1 cellular context compared by ENCODE assay signal in genomic region chr1:154970631-154971340, GRCh38.
TF ChIP-seq lines count a peak whose summit lies in the region.

A gene with protein sequence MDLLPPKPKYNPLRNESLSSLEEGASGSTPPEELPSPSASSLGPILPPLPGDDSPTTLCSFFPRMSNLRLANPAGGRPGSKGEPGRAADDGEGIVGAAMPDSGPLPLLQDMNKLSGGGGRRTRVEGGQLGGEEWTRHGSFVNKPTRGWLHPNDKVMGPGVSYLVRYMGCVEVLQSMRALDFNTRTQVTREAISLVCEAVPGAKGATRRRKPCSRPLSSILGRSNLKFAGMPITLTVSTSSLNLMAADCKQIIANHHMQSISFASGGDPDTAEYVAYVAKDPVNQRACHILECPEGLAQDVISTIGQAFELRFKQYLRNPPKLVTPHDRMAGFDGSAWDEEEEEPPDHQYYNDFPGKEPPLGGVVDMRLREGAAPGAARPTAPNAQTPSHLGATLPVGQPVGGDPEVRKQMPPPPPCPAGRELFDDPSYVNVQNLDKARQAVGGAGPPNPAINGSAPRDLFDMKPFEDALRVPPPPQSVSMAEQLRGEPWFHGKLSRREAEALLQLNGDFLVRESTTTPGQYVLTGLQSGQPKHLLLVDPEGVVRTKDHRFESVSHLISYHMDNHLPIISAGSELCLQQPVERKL (minus strand): TSS chr1:154970747. CDS start chr1:154970526, 221 bp downstream.

TF ChIP-seq in K562, 482 proteins besides CTCF, POLR2A, EP300 and RAD21 (continued from another document and continues in another):
- no peak for TF ChIP-seq HBP1 (CRISPR knock-in tag; IDR thresholded peaks at IDR 0.05)
- TF ChIP-seq, protein P1, sequence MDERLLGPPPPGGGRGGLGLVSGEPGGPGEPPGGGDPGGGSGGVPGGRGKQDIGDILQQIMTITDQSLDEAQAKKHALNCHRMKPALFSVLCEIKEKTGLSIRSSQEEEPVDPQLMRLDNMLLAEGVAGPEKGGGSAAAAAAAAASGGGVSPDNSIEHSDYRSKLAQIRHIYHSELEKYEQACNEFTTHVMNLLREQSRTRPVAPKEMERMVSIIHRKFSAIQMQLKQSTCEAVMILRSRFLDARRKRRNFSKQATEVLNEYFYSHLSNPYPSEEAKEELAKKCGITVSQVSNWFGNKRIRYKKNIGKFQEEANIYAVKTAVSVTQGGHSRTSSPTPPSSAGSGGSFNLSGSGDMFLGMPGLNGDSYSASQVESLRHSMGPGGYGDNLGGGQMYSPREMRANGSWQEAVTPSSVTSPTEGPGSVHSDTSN (CRISPR knock-in tag; IDR thresholded peaks at IDR 0.05; ENCODE audit: low read depth): no peak
- TF ChIP-seq, protein P1 (tag; conservative IDR thresholded peaks at IDR 0.05; ENCODE audit: low read depth): no peak
- no peak for TF ChIP-seq NFIX (CRISPR knock-in tag; IDR thresholded peaks at IDR 0.05; ENCODE audit: low read depth)
- TF ChIP-seq ZC3H4 (CRISPR knock-in tag; IDR thresholded peaks at IDR 0.05; ENCODE audit: borderline replicate concordance): no peak
- TF ChIP-seq POLR2G (IDR thresholded peaks at IDR 0.05; ENCODE audit: low read depth, low read length): peak; percentile 82
- TF ChIP-seq GTF2A2 (tag; IDR thresholded peaks at IDR 0.05): no peak
- TF ChIP-seq, protein P2, sequence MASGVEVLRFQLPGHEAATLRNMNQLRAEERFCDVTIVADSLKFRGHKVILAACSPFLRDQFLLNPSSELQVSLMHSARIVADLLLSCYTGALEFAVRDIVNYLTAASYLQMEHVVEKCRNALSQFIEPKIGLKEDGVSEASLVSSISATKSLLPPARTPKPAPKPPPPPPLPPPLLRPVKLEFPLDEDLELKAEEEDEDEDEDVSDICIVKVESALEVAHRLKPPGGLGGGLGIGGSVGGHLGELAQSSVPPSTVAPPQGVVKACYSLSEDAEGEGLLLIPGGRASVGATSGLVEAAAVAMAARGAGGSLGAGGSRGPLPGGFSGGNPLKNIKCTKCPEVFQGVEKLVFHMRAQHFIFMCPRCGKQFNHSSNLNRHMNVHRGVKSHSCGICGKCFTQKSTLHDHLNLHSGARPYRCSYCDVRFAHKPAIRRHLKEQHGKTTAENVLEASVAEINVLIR (CRISPR knock-in tag; IDR thresholded peaks at IDR 0.05): no peak
- no peak for TF ChIP-seq ZNF408 (CRISPR knock-in tag; IDR thresholded peaks at IDR 0.05; ENCODE audit: low read depth)
- no peak for TF ChIP-seq STAT5B (CRISPR knock-in tag; IDR thresholded peaks at IDR 0.05)
- no peak for TF ChIP-seq AFF4 (CRISPR knock-in tag; IDR thresholded peaks at IDR 0.05)
- TF ChIP-seq ZNF449 (CRISPR knock-in tag; IDR thresholded peaks at IDR 0.05): no peak
- no peak for TF ChIP-seq GTF2E2 (tag; IDR thresholded peaks at IDR 0.05)
- TF ChIP-seq CTBP1 (IDR thresholded peaks at IDR 0.05; ENCODE audit: borderline replicate concordance): peak; percentile 32; the same call in 1 of the 2 replicates
- no peak for TF ChIP-seq SREBF1 (IDR thresholded peaks at IDR 0.05; ENCODE audit: borderline replicate concordance, low read depth, low read length)
- no peak for TF ChIP-seq HSF4 (CRISPR knock-in tag; IDR thresholded peaks at IDR 0.05; ENCODE audit: borderline replicate concordance)
- no peak for TF ChIP-seq ZNF121 (CRISPR knock-in tag; conservative IDR thresholded peaks at IDR 0.05)
- TF ChIP-seq TBL1XR1 (IDR thresholded peaks at IDR 0.05; ENCODE audit: low read length in 2 of 2): no peak
- no peak for TF ChIP-seq ZNF23 (CRISPR knock-in tag; IDR thresholded peaks at IDR 0.05)
- TF ChIP-seq CXXC5 (CRISPR knock-in tag; IDR thresholded peaks at IDR 0.05): no peak
- TF ChIP-seq, protein P3, sequence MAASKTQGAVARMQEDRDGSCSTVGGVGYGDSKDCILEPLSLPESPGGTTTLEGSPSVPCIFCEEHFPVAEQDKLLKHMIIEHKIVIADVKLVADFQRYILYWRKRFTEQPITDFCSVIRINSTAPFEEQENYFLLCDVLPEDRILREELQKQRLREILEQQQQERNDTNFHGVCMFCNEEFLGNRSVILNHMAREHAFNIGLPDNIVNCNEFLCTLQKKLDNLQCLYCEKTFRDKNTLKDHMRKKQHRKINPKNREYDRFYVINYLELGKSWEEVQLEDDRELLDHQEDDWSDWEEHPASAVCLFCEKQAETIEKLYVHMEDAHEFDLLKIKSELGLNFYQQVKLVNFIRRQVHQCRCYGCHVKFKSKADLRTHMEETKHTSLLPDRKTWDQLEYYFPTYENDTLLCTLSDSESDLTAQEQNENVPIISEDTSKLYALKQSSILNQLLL (CRISPR knock-in tag; IDR thresholded peaks at IDR 0.05; ENCODE audit: borderline replicate concordance): no peak
- no peak for TF ChIP-seq NUFIP1 (IDR thresholded peaks at IDR 0.05; ENCODE audit: partially characterized antibody)
- no peak for TF ChIP-seq ZNF134 (CRISPR knock-in tag; conservative IDR thresholded peaks at IDR 0.05)
- TF ChIP-seq, protein P4, sequence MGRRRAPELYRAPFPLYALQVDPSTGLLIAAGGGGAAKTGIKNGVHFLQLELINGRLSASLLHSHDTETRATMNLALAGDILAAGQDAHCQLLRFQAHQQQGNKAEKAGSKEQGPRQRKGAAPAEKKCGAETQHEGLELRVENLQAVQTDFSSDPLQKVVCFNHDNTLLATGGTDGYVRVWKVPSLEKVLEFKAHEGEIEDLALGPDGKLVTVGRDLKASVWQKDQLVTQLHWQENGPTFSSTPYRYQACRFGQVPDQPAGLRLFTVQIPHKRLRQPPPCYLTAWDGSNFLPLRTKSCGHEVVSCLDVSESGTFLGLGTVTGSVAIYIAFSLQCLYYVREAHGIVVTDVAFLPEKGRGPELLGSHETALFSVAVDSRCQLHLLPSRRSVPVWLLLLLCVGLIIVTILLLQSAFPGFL (CRISPR knock-in tag; IDR thresholded peaks at IDR 0.05): no peak
- no peak for TF ChIP-seq GATAD2B (IDR thresholded peaks at IDR 0.05; ENCODE audit: borderline replicate concordance)
- TF ChIP-seq JUNB (CRISPR knock-in tag; conservative IDR thresholded peaks at IDR 0.05): no peak
- no peak; the same call in 1 of the 2 replicates for TF ChIP-seq KAT7 (CRISPR knock-in tag; IDR thresholded peaks at IDR 0.05; ENCODE audit: borderline replicate concordance)
- TF ChIP-seq IFI16 (CRISPR knock-in tag; IDR thresholded peaks at IDR 0.05): no peak
- TF ChIP-seq PTRF (tag; IDR thresholded peaks at IDR 0.05): no peak
- TF ChIP-seq ZNF407 (IDR thresholded peaks at IDR 0.05; ENCODE audit: low read depth): no peak
- no peak for TF ChIP-seq CHD4 (IDR thresholded peaks at IDR 0.05; ENCODE audit: insufficient read depth, insufficient replicate concordance, low read depth, low read length, poor library complexity, severe bottlenecking)
- peak; percentile 49 for TF ChIP-seq MAFG (tag; conservative IDR thresholded peaks at IDR 0.05)
- TF ChIP-seq ELF4 (CRISPR knock-in tag; IDR thresholded peaks at IDR 0.05): no peak
- TF ChIP-seq ZNF140 (CRISPR knock-in tag; IDR thresholded peaks at IDR 0.05): no peak
- 0 out of 2 replicates have a peak, but pooled peaks have one; percentile 23 for TF ChIP-seq L3MBTL2 (IDR thresholded peaks at IDR 0.05)
- TF ChIP-seq ZNF778 (CRISPR knock-in tag; IDR thresholded peaks at IDR 0.05): no peak
